Comparison of ENCODE assay signal across 8 cellular contexts in genomic region chr1:8397511-8397910, GRCh38.
DNase-seq lines count a peak whose midpoint lies in the region; ATAC-seq and TF ChIP-seq lines count a peak whose summit lies in the region.

No MANE protein-coding gene starts in this region.

- H3K4me1 ChIP-seq in duodenal mucosa (ENCODE audit: control insufficient read depth in 1 of 2, insufficient read depth in 2 of 2, low read length in 2 of 2) = peaks cover 30 to 38% of the 10 kb centered on the region in 2 donors

- peak overlapping the region; percentile 13 for H3K27ac ChIP-seq in duodenal mucosa (ENCODE audit: low read depth, low read length)

- intact Hi-C loops in sciatic nerve (cut with DNase I) = no loop called here

- TF ChIP-seq POLR2A in NB4 (IDR thresholded peaks at IDR 0.05; ENCODE audit: extremely low read depth, insufficient read length) = no peak

- peak; percentile 51 for ATAC-seq in GM19452 (IDR thresholded peaks at IDR 0.05; ENCODE audit: unreplicated experiment)
- ATAC-seq in sciatic nerve = peak; percentile 46
- ATAC-seq in GM19467 (IDR thresholded peaks at IDR 0.05; ENCODE audit: unreplicated experiment) = no peak

- H3K9ac ChIP-seq in duodenal mucosa (ENCODE audit: low read depth in 1 of 2, low read length in 2 of 2) = no peak overlapping the region

- no peak for TF ChIP-seq CTCF in NB4 (IDR thresholded peaks at IDR 0.05; ENCODE audit: low read depth, low read length)

- H3K9me3 ChIP-seq in duodenal mucosa (ENCODE audit: control insufficient read depth in 1 of 2, low read length in 2 of 2) = no peaks in the 10 kb centered on the region

- no peak overlapping the region for H3K4me3 ChIP-seq in NB4 (ENCODE audit: low read depth, low read length)
- no peak overlapping the region for H3K4me3 ChIP-seq in duodenal mucosa (ENCODE audit: low read depth in 1 of 2, low read length in 2 of 2)

- H3K36me3 ChIP-seq in duodenal mucosa (ENCODE audit: control insufficient read depth in 1 of 2, insufficient read depth in 2 of 2, low read length in 2 of 2) = peaks cover 16 to 27% of the 10 kb centered on the region in 2 donors

- H3K27me3 ChIP-seq in duodenal mucosa (ENCODE audit: control insufficient read depth in 1 of 2, insufficient read depth in 2 of 2, low read length in 2 of 2) = no peaks in the 10 kb centered on the region

- DNase-seq in AML-193 (lab: John Stamatoyannopoulos, UW) (peak; percentile 45 to 59), NB4 (ENCODE audit: low read depth) (peak; percentile 51), sciatic nerve (ENCODE audit: low spot score) (no peak), NCI-H1436 (lab: John Stamatoyannopoulos, UW) (no peak), SK-N-DZ (ENCODE audit: low spot score) (no peak)

Comparison
In these comparisons a context has a peak if more than half of its experiments do, and no peak if none do; other contexts are left out.
1. DNase-seq: peak in AML-193 (2 of 2) and NB4 (single experiment); none in sciatic nerve (single experiment), NCI-H1436 (single experiment) and SK-N-DZ (single experiment).